In genomic region chr19:49877879-49878743, GRCh38 we compare ENCODE assay signal across 1 cellular context.
A peak's percentile ranks its signal among the peaks of the same experiment; 100 is the strongest.
TF ChIP-seq lines count a peak whose summit lies in the region.

No MANE protein-coding gene starts in this region.

TF ChIP-seq in K562, 482 proteins besides CTCF, POLR2A, EP300 and RAD21 (continues in another document):
- TF ChIP-seq ARHGAP35 (IDR thresholded peaks at IDR 0.05; ENCODE audit: partially characterized antibody) (no peak), ZNF583 (CRISPR knock-in tag; IDR thresholded peaks at IDR 0.05) (no peak), ZNF263 (CRISPR knock-in tag; IDR thresholded peaks at IDR 0.05; ENCODE audit: borderline replicate concordance) (peak; percentile 22; the same call in 1 of the 2 replicates), DEAF1 (CRISPR knock-in tag; IDR thresholded peaks at IDR 0.05) (no peak), POLR2G (IDR thresholded peaks at IDR 0.05; ENCODE audit: low read depth, low read length) (peak; percentile 60), YY1 (IDR thresholded peaks at IDR 0.05; ENCODE audit: borderline replicate concordance in 1 of 3, control insufficient read depth in 1 of 3, extremely low read depth in 1 of 3, insufficient read depth in 3 of 3, insufficient read length in 1 of 3, insufficient replicate concordance in 2 of 3, low read depth in 1 of 3, low read length in 2 of 3) (peak in 1 of 3 experiments; percentile 30), RFX1 (IDR thresholded peaks at IDR 0.05) (no peak), RBM14 (IDR thresholded peaks at IDR 0.05; ENCODE audit: borderline replicate concordance, insufficient read depth, low read depth, low read length) (no peak), MNT (conservative IDR thresholded peaks at IDR 0.05) (no peak), CTBP1 (IDR thresholded peaks at IDR 0.05; ENCODE audit: borderline replicate concordance) (peak; percentile 67; the same call in 1 of the 2 replicates), E2F6 (IDR thresholded peaks at IDR 0.05; ENCODE audit: borderline replicate concordance in 1 of 2, extremely low read depth in 1 of 2, insufficient read depth in 1 of 2, insufficient read length in 1 of 2, low read depth in 1 of 2, low read length in 1 of 2, poor library complexity in 1 of 2, severe bottlenecking in 1 of 2) (peak in 1 of 2 experiments; percentile 7), E2F1 (CRISPR knock-in tag; IDR thresholded peaks at IDR 0.05) (0 out of 2 replicates have a peak, but pooled peaks have one; percentile 42), PKNOX1 (IDR thresholded peaks at IDR 0.05) (peak; percentile 50; the same call in 1 of the 2 replicates), VEZF1 (CRISPR knock-in tag; IDR thresholded peaks at IDR 0.05) (peak; percentile 90), RCOR1 (IDR thresholded peaks at IDR 0.05; ENCODE audit: borderline replicate concordance in 1 of 2, low read depth in 2 of 2, low read length in 2 of 2) (peak in 1 of 2 experiments; percentile 12; a peak in 1 of 4 replicates), ZKSCAN3 (CRISPR knock-in tag; IDR thresholded peaks at IDR 0.05) (no peak), ZFPM2 (CRISPR knock-in tag; IDR thresholded peaks at IDR 0.05) (no peak), ZBTB7A (IDR thresholded peaks at IDR 0.05; ENCODE audit: borderline replicate concordance, control insufficient read depth, low read depth, low read length) (peak; percentile 11; the same call in 1 of the 2 replicates), TARDBP (IDR thresholded peaks at IDR 0.05) (no peak), RREB1 (CRISPR knock-in tag; IDR thresholded peaks at IDR 0.05) (peak; percentile 74), E2F4 (CRISPR knock-in tag; IDR thresholded peaks at IDR 0.05; ENCODE audit: low read depth) (no peak), TAF1 (IDR thresholded peaks at IDR 0.05; ENCODE audit: control insufficient read depth, extremely low read depth, insufficient read depth, low read length, severe bottlenecking) (peak; percentile 46), THRB (CRISPR knock-in tag; conservative IDR thresholded peaks at IDR 0.05) (0 out of 2 replicates have a peak, but pooled peaks have one; percentile 27), ZEB2 (IDR thresholded peaks at IDR 0.05) (peak; percentile 59; the same call in 1 of the 2 replicates), KDM5B (IDR thresholded peaks at IDR 0.05; ENCODE audit: insufficient replicate concordance, low read depth, low read length) (peak; percentile 18), RBFOX2 (IDR thresholded peaks at IDR 0.05; ENCODE audit: low read depth, low read length) (peak; percentile 60), BHLHE40 (IDR thresholded peaks at IDR 0.05; ENCODE audit: low read length) (peak; percentile 26), MAZ (CRISPR knock-in tag; conservative IDR thresholded peaks at IDR 0.05 in 1 of 2, IDR thresholded peaks at IDR 0.05 in 1 of 2) (peak in 1 of 2 experiments; percentile 57; a peak in 2 of 4 replicates), ELF4 (CRISPR knock-in tag; IDR thresholded peaks at IDR 0.05) (0 out of 2 replicates have a peak, but pooled peaks have one; percentile 10), REST (CRISPR knock-in tag; IDR thresholded peaks at IDR 0.05; ENCODE audit: low read depth) (peak; percentile 11; the same call in 1 of the 2 replicates), ZBTB26 (CRISPR knock-in tag; IDR thresholded peaks at IDR 0.05) (0 out of 2 replicates have a peak, but pooled peaks have one; percentile 27), TEAD1 (CRISPR knock-in tag; IDR thresholded peaks at IDR 0.05) (0 out of 4 replicates have a peak, but pooled peaks of 1 of the 2 experiments have one; percentile 3)
